14 cellular contexts compared by ENCODE assay signal in the genomic region with DNA sequence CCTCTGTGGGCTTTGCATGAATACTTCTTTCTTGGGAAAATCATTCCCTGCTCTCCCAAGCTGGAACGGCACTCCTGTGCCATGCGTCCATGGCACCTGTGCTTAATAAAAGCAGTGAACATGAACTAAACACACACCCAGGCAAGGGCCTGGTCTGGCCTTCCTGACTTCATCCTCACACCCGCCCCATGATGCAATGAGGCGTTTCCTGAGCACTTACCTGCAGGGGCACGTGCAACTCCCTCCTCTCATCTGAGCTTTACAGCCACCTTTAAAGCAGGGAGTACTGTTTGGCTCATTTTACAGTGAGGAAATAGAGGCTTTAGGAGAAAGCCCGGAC.
DNase-seq lines count a peak whose midpoint lies in the region; ATAC-seq and TF ChIP-seq lines count a peak whose summit lies in the region.
"Had no signal": no experiment of that assay in that cellular context is flagged by ENCODE, and none has a peak within 500 bp of the region (broad histone marks: within the 10 kb centered on the region; RNA-seq: fewer than 3 reads in every experiment).

No MANE protein-coding gene starts in this region.

- no peak for ATAC-seq in HG02610 (IDR thresholded peaks at IDR 0.05; ENCODE audit: unreplicated experiment)
- ATAC-seq: Panc1, sciatic nerve had no signal

- H3K36me3 ChIP-seq in CD8-positive, alpha-beta memory T cell (ENCODE audit: insufficient read depth, low read length), result no peaks in the 10 kb centered on the region
- peaks cover 69% of the 10 kb centered on the region for H3K36me3 ChIP-seq in KOPT-K1 (ENCODE audit: insufficient read depth, low read length)
- H3K36me3 ChIP-seq: lower lobe of right lung, vagina had no signal

- H3K4me3 ChIP-seq in CD8-positive, alpha-beta memory T cell (ENCODE audit: low read length), result no peak overlapping the region
- H3K4me3 ChIP-seq: lower lobe of right lung, vagina had no signal

- H3K4me3 Mint-ChIP-seq in CD8-positive, alpha-beta memory T cell, result peak overlapping the region in 4 of 7 donors; percentile 5 to 79 (median 53)
- H3K4me3 Mint-ChIP-seq in brain, result peak overlapping the region in 1 of 5 experiments; percentile 38
- H3K4me3 Mint-ChIP-seq in nephron, result peak overlapping the region in 1 of 3 experiments; percentile 9
- H3K4me3 Mint-ChIP-seq in HFFc6, result no peak overlapping the region

- peaks cover 53% of the 10 kb centered on the region for H3K4me1 ChIP-seq in CD8-positive, alpha-beta memory T cell (ENCODE audit: insufficient read depth, low read length)

- CTCF ChIA-PET in CD8-positive, alpha-beta memory T cell (lab: Charles Lee), result interaction anchor here (0.8 to 3.6 kb wide), 2 partner anchors 11 to 357 kb away, joined by 3 to 15 read pairs; no protein-coding TSS in a partner anchor

- TF ChIP-seq CTCF in brain (conservative IDR thresholded peaks at IDR 0.05), result no peak
- TF ChIP-seq CTCF in nephron (IDR thresholded peaks at IDR 0.05; ENCODE audit: unreplicated experiment in 3 of 3), result no peak
- TF ChIP-seq CTCF in HFFc6 (IDR thresholded peaks at IDR 0.05), result no peak

- no peaks in the 10 kb centered on the region for H3K27me3 ChIP-seq in CD8-positive, alpha-beta memory T cell (ENCODE audit: insufficient read depth, low read length, poor library complexity, severe bottlenecking)
- H3K27me3 ChIP-seq: vagina had no signal

- peaks cover 0 to 1% of the 10 kb centered on the region in 2 donors for H3K27me3 Mint-ChIP-seq in CD8-positive, alpha-beta memory T cell
- no peaks in the 10 kb centered on the region for H3K27me3 Mint-ChIP-seq in brain
- H3K27me3 Mint-ChIP-seq in nephron (ENCODE audit: low read depth), result peaks cover 9% of the 10 kb centered on the region
- peaks cover 7% of the 10 kb centered on the region for H3K27me3 Mint-ChIP-seq in HFFc6 (ENCODE audit: insufficient read depth)

- POLR2A ChIA-PET in CD8-positive, alpha-beta memory T cell (lab: Charles Lee), result no interaction called here

- H3K36me3 Mint-ChIP-seq in CD8-positive, alpha-beta memory T cell, result peaks cover 0 to 5% (median 2%) of the 10 kb centered on the region in 3 donors
- H3K36me3 Mint-ChIP-seq in brain, result no peaks in the 10 kb centered on the region
- H3K36me3 Mint-ChIP-seq in nephron (ENCODE audit: low read depth), result no peaks in the 10 kb centered on the region
- H3K36me3 Mint-ChIP-seq in HFFc6 (ENCODE audit: low read depth), result no peaks in the 10 kb centered on the region

- H3K9me3 ChIP-seq in CD8-positive, alpha-beta memory T cell (ENCODE audit: low read length), result no peaks in the 10 kb centered on the region
- no peaks in the 10 kb centered on the region for H3K9me3 ChIP-seq in KOPT-K1 (ENCODE audit: insufficient read depth, low read length, poor library complexity, severe bottlenecking)
- H3K9me3 ChIP-seq: lower lobe of right lung, vagina had no signal

- H3K9me3 Mint-ChIP-seq in CD8-positive, alpha-beta memory T cell, result no peaks in the 10 kb centered on the region
- no peaks in the 10 kb centered on the region for H3K9me3 Mint-ChIP-seq in brain
- peaks cover 2% of the 10 kb centered on the region for H3K9me3 Mint-ChIP-seq in nephron
- no peaks in the 10 kb centered on the region for H3K9me3 Mint-ChIP-seq in HFFc6

- H3K27ac ChIP-seq in CD8-positive, alpha-beta memory T cell (ENCODE audit: low read depth, low read length), result no peak overlapping the region
- peak overlapping the region; percentile 7 for H3K27ac ChIP-seq in KOPT-K1 (ENCODE audit: low read depth, low read length, poor library complexity, severe bottlenecking)
- H3K27ac ChIP-seq: vagina had no signal

- peak overlapping the region; percentile 28 to 91 (median 82) for H3K27ac Mint-ChIP-seq in CD8-positive, alpha-beta memory T cell
- peak overlapping the region; percentile 28 to 93 (median 77) for H3K27ac Mint-ChIP-seq in brain
- H3K27ac Mint-ChIP-seq in nephron, result peak overlapping the region; percentile 25 to 85 (median 81)
- no peak overlapping the region for H3K27ac Mint-ChIP-seq in HFFc6

- peaks cover 80 to 94% (median 81%) of the 10 kb centered on the region in 3 donors for H3K4me1 Mint-ChIP-seq in CD8-positive, alpha-beta memory T cell
- peaks cover 92% of the 10 kb centered on the region for H3K4me1 Mint-ChIP-seq in brain
- H3K4me1 Mint-ChIP-seq in nephron, result peaks cover 82% of the 10 kb centered on the region
- H3K4me1 Mint-ChIP-seq in HFFc6 (ENCODE audit: low read depth), result peaks cover 43% of the 10 kb centered on the region

- no peak for DNase-seq in CD8-positive, alpha-beta memory T cell
- DNase-seq in HFFc6 (no peak), SKM-1 (lab: John Stamatoyannopoulos, UW; ENCODE audit: unreplicated experiment) (no peak), pons (ENCODE audit: low spot score) (no peak)
- DNase-seq: activated effector memory CD4-positive, alpha-beta T cell treated with anti-CD3 and anti-CD28 coated beads, Interleukin-2, amount 50 U/mL, for 16 hours; cortex of kidney; lower lobe of right lung had no signal
